35 cellular contexts compared by ENCODE assay signal in the genomic region with DNA sequence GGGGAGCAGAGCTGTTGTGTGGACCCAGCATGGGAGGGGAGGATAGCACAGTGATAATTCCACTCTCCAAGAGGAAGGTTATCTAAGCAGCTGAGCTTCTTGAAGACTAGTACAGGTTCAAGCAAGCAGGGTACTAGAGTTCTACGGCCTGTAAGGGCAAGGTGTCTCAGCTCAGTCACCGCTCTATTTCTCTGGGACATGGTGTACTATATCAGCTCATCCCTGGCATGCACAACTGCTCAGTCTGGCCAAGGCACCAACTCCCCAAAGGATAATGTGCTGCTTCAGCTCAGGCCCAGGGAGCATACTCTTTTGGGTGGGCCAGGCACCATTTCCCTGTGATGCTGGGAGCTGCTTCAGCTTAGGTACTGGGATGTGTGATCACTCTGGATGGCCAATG.
"Had no signal": no experiment of that assay in that cellular context is flagged by ENCODE, and none has a peak within 500 bp of the region (broad histone marks: within the 10 kb centered on the region; RNA-seq: fewer than 3 reads in every experiment).

No MANE protein-coding gene starts in this region.

- H3K36me3 Mint-ChIP-seq: activated naive CD4-positive, alpha-beta T cell treated with anti-CD3 and anti-CD28 coated beads, Interleukin-2, amount 10 ng/mL, durations not matched to agents 7 days and 5 days had no signal

- H3K9me3 ChIP-seq: breast epithelium had no signal

- H3K4me3 Mint-ChIP-seq: activated B cell treated with CpG ODN at 0.5 μM for 24 hours; activated CD4-positive, alpha-beta memory T cell treated with anti-CD3 and anti-CD28 coated beads, Interleukin-2, amount 10 ng/mL, durations not matched to agents 7 days and 5 days; activated CD4-positive, alpha-beta T cell treated with anti-CD3 and anti-CD28 coated beads, Interleukin-2, amount 10 ng/mL, durations not matched to agents 24 days and 14 days; activated CD8-positive, alpha-beta memory T cell treated with anti-CD3 and anti-CD28 coated beads, Interleukin-2, amount 10 ng/mL, durations not matched to agents 7 days and 5 days; activated CD8-positive, alpha-beta T cell treated with anti-CD3 and anti-CD28 coated beads, Interleukin-2, amount 10 ng/mL, durations not matched to agents 7 days and 5 days; activated naive CD4-positive, alpha-beta T cell treated with anti-CD3 and anti-CD28 coated beads, Interleukin-2, amount 10 ng/mL, durations not matched to agents 7 days and 5 days; activated naive CD4-positive, alpha-beta T cell treated with anti-CD3 and anti-CD28 coated beads, Interleukin-2, amount 50 U/mL, for 24 hours; activated naive CD8-positive, alpha-beta T cell; activated naive CD8-positive, alpha-beta T cell treated with anti-CD3 and anti-CD28 coated beads, Interleukin-2, amount 10 ng/mL, durations not matched to agents 7 days and 5 days; activated naive CD8-positive, alpha-beta T cell treated with anti-CD3 and anti-CD28 coated beads, Interleukin-2, amount 50 U/mL, for 24 hours; activated T-cell treated with anti-CD3 and anti-CD28 coated beads, Interleukin-2, amount 50 U/mL, for 24 hours; central memory CD8-positive, alpha-beta T cell; T-helper 1 cell treated with Interleukin-12 subunit alpha and Interleukin-12 subunit beta and Interleukin-4 antibody, amounts not matched to agents 30 μg/mL and 1 μg/mL, for 36 hours; T-helper 2 cell treated with Interferon-gamma antibody and Interleukin-4, amounts not matched to agents 5 μg/mL and 100 μg/mL, for 36 hours had no signal

- H3K27ac Mint-ChIP-seq: activated B cell treated with CpG ODN at 0.5 μM for 24 hours; activated CD4-positive, alpha-beta memory T cell treated with anti-CD3 and anti-CD28 coated beads, Interleukin-2, amount 10 ng/mL, durations not matched to agents 7 days and 5 days; activated CD4-positive, alpha-beta T cell treated with anti-CD3 and anti-CD28 coated beads, Interleukin-2, amount 10 ng/mL, durations not matched to agents 24 days and 14 days; activated CD8-positive, alpha-beta memory T cell treated with anti-CD3 and anti-CD28 coated beads, Interleukin-2, amount 10 ng/mL, durations not matched to agents 7 days and 5 days; activated CD8-positive, alpha-beta T cell treated with anti-CD3 and anti-CD28 coated beads, Interleukin-2, amount 10 ng/mL, durations not matched to agents 7 days and 5 days; activated naive CD4-positive, alpha-beta T cell treated with anti-CD3 and anti-CD28 coated beads, Interleukin-2, amount 10 ng/mL, durations not matched to agents 7 days and 5 days; activated naive CD4-positive, alpha-beta T cell treated with anti-CD3 and anti-CD28 coated beads, Interleukin-2, amount 50 U/mL, for 24 hours; activated naive CD8-positive, alpha-beta T cell; activated naive CD8-positive, alpha-beta T cell treated with anti-CD3 and anti-CD28 coated beads, Interleukin-2, amount 10 ng/mL, durations not matched to agents 7 days and 5 days; activated naive CD8-positive, alpha-beta T cell treated with anti-CD3 and anti-CD28 coated beads, Interleukin-2, amount 50 U/mL, for 24 hours; activated T-cell treated with anti-CD3 and anti-CD28 coated beads, Interleukin-2, amount 50 U/mL, for 24 hours; activated T-helper 2 cell treated with anti-CD3 and anti-CD28 coated beads, Interferon-gamma antibody, Interleukin-2, Interleukin-4, amounts not matched to agents 10 μg/mL and 5 μg/mL and 100 μg/mL, durations not matched to agents 14 hours and 24 hours and 36 hours; T-helper 1 cell treated with Interleukin-12 subunit alpha and Interleukin-12 subunit beta and Interleukin-4 antibody, amounts not matched to agents 30 μg/mL and 1 μg/mL, for 36 hours; T-helper 2 cell treated with Interferon-gamma antibody and Interleukin-4, amounts not matched to agents 5 μg/mL and 100 μg/mL, for 36 hours had no signal

- DNase-seq: activated B cell treated with CpG ODN at 0.5 μM for 24 hours; activated CD4-positive, alpha-beta memory T cell treated with anti-CD3 and anti-CD28 coated beads, Interleukin-2, amount 10 ng/mL, durations not matched to agents 7 days and 5 days; activated CD4-positive, alpha-beta T cell treated with anti-CD3 and anti-CD28 coated beads for 4 hours; activated CD4-positive, alpha-beta T cell treated with anti-CD3 and anti-CD28 coated beads, Interleukin-2, amount 10 ng/mL, durations not matched to agents 24 days and 14 days; activated CD4-positive, alpha-beta T cell treated with anti-CD3 and anti-CD28 coated beads, Interleukin-2, amount 50 U/mL, for 48 hours; activated CD4-positive, CD25-positive, alpha-beta regulatory T cell treated with anti-CD3 and anti-CD28 coated beads, Interleukin-2, amount 50 U/mL, for 72 hours; activated CD8-positive, alpha-beta memory T cell treated with anti-CD3 and anti-CD28 coated beads for 24 hours; activated CD8-positive, alpha-beta memory T cell treated with anti-CD3 and anti-CD28 coated beads, Interleukin-2, amount 10 ng/mL, durations not matched to agents 7 days and 5 days; activated CD8-positive, alpha-beta memory T cell treated with anti-CD3 and anti-CD28 coated beads, Interleukin-2, amount 50 U/mL, for 48 hours; activated CD8-positive, alpha-beta T cell treated with anti-CD3 and anti-CD28 coated beads, Interleukin-2, amount 10 ng/mL, durations not matched to agents 7 days and 5 days; activated effector memory CD4-positive, alpha-beta T cell treated with Interleukin-2 at 50 U/mL for 16 hours; activated gamma-delta T cell; activated naive CD4-positive, alpha-beta T cell treated with anti-CD3 and anti-CD28 coated beads, Interleukin-2, amount 10 ng/mL, durations not matched to agents 7 days and 5 days; activated naive CD4-positive, alpha-beta T cell treated with Interleukin-2 at 50 U/mL for 16 hours; activated naive CD8-positive, alpha-beta T cell treated with anti-CD3 and anti-CD28 coated beads, Interleukin-2, amount 10 ng/mL, durations not matched to agents 7 days and 5 days; activated naive CD8-positive, alpha-beta T cell treated with anti-CD3 and anti-CD28 coated beads, Interleukin-2, amount 50 U/mL, for 24 hours; activated T-cell treated with anti-CD3 and anti-CD28 coated beads, Interleukin-2, amount 50 U/mL, for 24 hours; activated T-cell treated with anti-CD3 and anti-CD28 coated beads, Interleukin-2, amount 50 U/mL, for 48 hours; amygdala; anterior cingulate cortex; brain microvascular endothelial cell; caudate nucleus; cerebellar nuclear complex; T-helper 1 cell; T-helper 9 cell had no signal

- H3K27ac ChIP-seq: ascending aorta, brain microvascular endothelial cell, breast epithelium, cardiac muscle cell, VCaP had no signal

- H3K27me3 ChIP-seq: ascending aorta, brain microvascular endothelial cell, breast epithelium, cardiac muscle cell had no signal

- ATAC-seq: activated CD8-positive, alpha-beta memory T cell treated with anti-CD3 and anti-CD28 coated beads, Interleukin-2, amount 10 ng/mL, durations not matched to agents 7 days and 5 days; activated CD8-positive, alpha-beta T cell treated with anti-CD3 and anti-CD28 coated beads, Interleukin-2, amount 10 ng/mL, durations not matched to agents 7 days and 5 days; activated naive CD8-positive, alpha-beta T cell treated with anti-CD3 and anti-CD28 coated beads, Interleukin-2, amount 50 U/mL, for 24 hours had no signal

- H3K4me1 ChIP-seq: ascending aorta, breast epithelium had no signal

- H3K36me3 ChIP-seq: brain microvascular endothelial cell, breast epithelium, cardiac muscle cell had no signal

- H3K4me1 Mint-ChIP-seq: activated B cell treated with CpG ODN at 0.5 μM for 24 hours had no signal

- H3K9me3 Mint-ChIP-seq: activated CD4-positive, alpha-beta memory T cell treated with anti-CD3 and anti-CD28 coated beads, Interleukin-2, amount 10 ng/mL, durations not matched to agents 7 days and 5 days; activated CD4-positive, alpha-beta T cell treated with anti-CD3 and anti-CD28 coated beads, Interleukin-2, amount 10 ng/mL, durations not matched to agents 24 days and 14 days; activated naive CD4-positive, alpha-beta T cell treated with anti-CD3 and anti-CD28 coated beads, Interleukin-2, amount 50 U/mL, for 24 hours; activated naive CD8-positive, alpha-beta T cell treated with anti-CD3 and anti-CD28 coated beads, Interleukin-2, amount 50 U/mL, for 24 hours; activated T-cell treated with anti-CD3 and anti-CD28 coated beads, Interleukin-2, amount 50 U/mL, for 24 hours; central memory CD8-positive, alpha-beta T cell; T-helper 2 cell treated with Interferon-gamma antibody and Interleukin-4, amounts not matched to agents 5 μg/mL and 100 μg/mL, for 36 hours had no signal

- H3K4me3 ChIP-seq: ascending aorta, breast epithelium, cardiac muscle cell had no signal
